In the genomic region with DNA sequence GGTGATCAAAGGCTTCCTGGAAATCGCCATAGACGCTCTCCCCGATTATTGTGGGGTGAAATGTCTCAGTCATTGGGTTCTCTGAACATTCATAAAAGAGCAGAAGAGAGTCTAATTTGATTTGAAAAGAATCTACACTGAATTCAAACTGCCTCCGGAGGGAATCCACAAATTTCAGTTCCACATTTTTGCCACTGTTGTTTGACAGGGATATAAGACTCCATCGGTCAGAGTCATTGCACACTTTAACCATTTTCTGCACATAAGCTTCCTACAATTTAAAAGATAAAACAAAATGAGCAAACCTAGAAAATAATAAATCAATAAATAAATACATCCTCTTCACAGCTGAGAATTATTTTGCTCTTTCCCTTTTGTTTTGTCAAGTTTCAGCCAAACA, we compare ENCODE assay signal across 8 cellular contexts. TPM values are rescaled to one million over a fixed set of nuclear protein-coding genes. Genes with fewer than 3 reads are reported as not detected.
DNase-seq lines count a peak whose midpoint lies in the region; ATAC-seq and TF ChIP-seq lines count a peak whose summit lies in the region.

No MANE protein-coding gene starts in this region.

- H4K20me1 ChIP-seq in osteoblast (ENCODE audit: insufficient read depth, low read length): peaks cover 41% of the 10 kb centered on the region

- no peak for TF ChIP-seq POLR2A in adrenal gland (IDR thresholded peaks at IDR 0.05)

- no peak overlapping the region for H3K27ac ChIP-seq in endodermal cell (ENCODE audit: low read depth, low read length)
- peak overlapping the region; percentile 98 for H3K27ac ChIP-seq in osteoblast (ENCODE audit: low read depth, low read length)
- peak overlapping the region in 1 of 5 donors; percentile 98 for H3K27ac ChIP-seq in adrenal gland

- H3K9me3 ChIP-seq in endodermal cell (ENCODE audit: control insufficient read depth, low read length): no peaks in the 10 kb centered on the region
- H3K9me3 ChIP-seq in osteoblast (ENCODE audit: low read depth, low read length): no peaks in the 10 kb centered on the region
- no peaks in the 10 kb centered on the region for H3K9me3 ChIP-seq in adrenal gland (replicated peaks in 1 of 3)

- H3K4me3 Mint-ChIP-seq in endodermal cell: peak overlapping the region; percentile 87

- H3K9ac ChIP-seq in endodermal cell (ENCODE audit: extremely low read depth, low read length, poor library complexity, severe bottlenecking): no peak overlapping the region

- H3K4me3 ChIP-seq in AG09309 (ENCODE audit: control insufficient read depth, low read depth, low read length) (peak overlapping the region; percentile 69), endodermal cell (ENCODE audit: low read length) (peak overlapping the region; percentile 96), osteoblast (ENCODE audit: insufficient read depth, low read length) (peak overlapping the region; percentile 91), adrenal gland (peak overlapping the region in 2 of 4 donors; percentile 93 to 98)

- peak overlapping the region; percentile 89 for H3K4me2 ChIP-seq in osteoblast (ENCODE audit: insufficient read depth, low read length)

- peaks cover 21% of the 10 kb centered on the region for H3K4me1 Mint-ChIP-seq in endodermal cell

- H3K36me3 Mint-ChIP-seq in endodermal cell (ENCODE audit: low read depth): peaks cover 10% of the 10 kb centered on the region

- H3K27me3 Mint-ChIP-seq in endodermal cell (ENCODE audit: insufficient read depth): peaks cover 35% of the 10 kb centered on the region

- no peaks in the 10 kb centered on the region for H3K27me3 ChIP-seq in endodermal cell (ENCODE audit: control insufficient read depth, insufficient read depth, low read length, poor library complexity, severe bottlenecking)
- no peaks in the 10 kb centered on the region for H3K27me3 ChIP-seq in osteoblast (ENCODE audit: insufficient read depth, low read length)
- no peaks in the 10 kb centered on the region for H3K27me3 ChIP-seq in adrenal gland

- no peaks in the 10 kb centered on the region for H3K9me3 Mint-ChIP-seq in endodermal cell

- DNase-seq in AG09309 (ENCODE audit: low read depth) (no peak), MV-4-11 (lab: John Stamatoyannopoulos, UW) (peak; percentile 52), endodermal cell (no peak), osteoblast (ENCODE audit: insufficient read length, low spot score, missing footprints) (no peak), adrenal gland (no peak), NCI-H1417 treated with DMSO at 0.1 percent for 48 hours (lab: John Stamatoyannopoulos, UW) (no peak)

- no peak overlapping the region for H2AFZ ChIP-seq in osteoblast (ENCODE audit: low read length)

- H3K79me2 ChIP-seq in osteoblast (ENCODE audit: insufficient read depth, low read length): peaks cover 67% of the 10 kb centered on the region

- H3K36me3 ChIP-seq in endodermal cell (ENCODE audit: control insufficient read depth, insufficient read depth, low read length) (no peaks in the 10 kb centered on the region), osteoblast (ENCODE audit: insufficient read depth, low read length) (peaks cover 39% of the 10 kb centered on the region), adrenal gland (replicated peaks in 1 of 2) (no peaks in the 10 kb centered on the region)

- ATAC-seq in HG03457 (IDR thresholded peaks at IDR 0.05; ENCODE audit: unreplicated experiment) (no peak), GM21717 (IDR thresholded peaks at IDR 0.05; ENCODE audit: unreplicated experiment) (no peak)

- H3K4me1 ChIP-seq in endodermal cell (ENCODE audit: control insufficient read depth, insufficient read depth, low read length) (peaks cover 2% of the 10 kb centered on the region), osteoblast (ENCODE audit: insufficient read depth, low read length) (peaks cover 19% of the 10 kb centered on the region), adrenal gland (replicated peaks in 1 of 2) (peaks cover 6 to 37% of the 10 kb centered on the region in 2 donors)

- TF ChIP-seq CTCF in AG09309 (IDR thresholded peaks at IDR 0.05; ENCODE audit: control insufficient read depth, insufficient read depth, low read depth, low read length, missing control alignments): no peak
- TF ChIP-seq CTCF in endodermal cell (conservative IDR thresholded peaks at IDR 0.05): no peak
- no peak for TF ChIP-seq CTCF in osteoblast (IDR thresholded peaks at IDR 0.05; ENCODE audit: extremely low read depth, low read depth, low read length)
- no peak for TF ChIP-seq CTCF in adrenal gland (IDR thresholded peaks at IDR 0.05)

- intact Hi-C loops in adrenal gland (cut with DNase I): loop anchor here in 1 of 2 donors (10.0 kb wide), 2 partner anchors 295 to 505 kb away; no protein-coding TSS in a partner anchor

- WGBS in endodermal cell (ENCODE audit: insufficient coverage in 1 of 2, insufficient read length in 1 of 2), 2 experiments: 87 to 94% methylated on average over 5 of the region's 5 CpGs
- 49 to 65% (median 61%) methylated on average over 5 of the region's 5 CpGs for WGBS in adrenal gland, 4 donors

- no peak overlapping the region for H3K27ac Mint-ChIP-seq in endodermal cell

RNA-seq across cellular contexts. Expression of gene TENT5A, which starts 2.3 kb away (rescaled TPM):
- total RNA-seq in endodermal cell (1 to 10 TPM; 4.8 to 8.6 TPM), osteoblast (79.6 and 82.9 TPM in 2 replicates), adrenal gland (10 to 100 TPM in 6 of 8 donors, 1 to 10 TPM in 2; 4.4 to 24.6 (median 17.8) TPM)
- 4.0 TPM for polyA plus RNA-seq in endodermal cell (2013, experiment 1 of 2)
- 3.8 TPM for polyA plus RNA-seq in endodermal cell (2013, experiment 2 of 2)
- polyA plus RNA-seq in adrenal gland: 10 to 100 TPM; 11.3 to 18.1 (median 11.5) TPM
